In the genomic region with DNA sequence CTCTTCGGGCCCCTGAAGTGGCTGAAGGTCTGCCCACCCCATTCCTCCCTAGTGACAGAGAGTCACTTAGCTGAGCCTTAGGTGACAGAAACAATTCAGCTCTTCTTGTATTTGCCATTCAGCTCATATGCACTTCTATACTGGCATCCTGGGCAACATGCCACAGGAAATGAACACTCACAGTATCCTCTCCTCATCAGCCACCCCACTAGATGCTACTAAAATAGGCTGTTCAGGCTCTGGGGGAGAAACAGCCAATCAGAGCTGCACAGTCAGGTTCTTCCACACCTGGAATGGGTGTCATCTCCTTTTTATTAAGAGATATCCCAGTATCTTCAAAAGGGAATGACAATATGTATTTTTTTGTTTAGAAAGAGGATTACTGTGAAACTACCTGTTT, we compare ENCODE assay signal across 20 cellular contexts. TPM values are rescaled to one million over a fixed set of nuclear protein-coding genes. Genes with fewer than 3 reads are reported as not detected.
DNase-seq lines count a peak whose midpoint lies in the region; ATAC-seq, FAIRE-seq and TF ChIP-seq lines count a peak whose summit lies in the region.
"Had no signal": no experiment of that assay in that cellular context is flagged by ENCODE, and none has a peak within 500 bp of the region (broad histone marks: within the 10 kb centered on the region; RNA-seq: fewer than 3 reads in every experiment).

No MANE protein-coding gene starts in this region.

- DNase-seq in SK-N-SH (no peak), NCI-H2029 treated with DMSO at 0.1 percent for 48 hours (lab: John Stamatoyannopoulos, UW) (peak; percentile 85), K562 (ENCODE audit: extremely low read depth in 1 of 4, low spot score in 3 of 4) (no peak), posterior vena cava (ENCODE audit: low spot score) (peak; percentile 40), cortex of kidney (lab: John Stamatoyannopoulos, UW) (no peak), GM10266 (ENCODE audit: extremely low spot score) (no peak)
- DNase-seq: activated gamma-delta T cell treated with Interleukin-2 at 50 U/mL for 16 hours; body of pancreas; esophagus squamous epithelium; H7; heart left ventricle; Kasumi-1; stimulated activated naive CD8-positive, alpha-beta T cell treated with anti-CD3 and anti-CD28 coated beads, Interleukin-15, amount 100 ng/mL, for 72 hours; SW 1271; WERI-Rb-1 had no signal

- H3K4me2 ChIP-seq in SK-N-SH (0 out of 2 replicates have a peak overlapping the region, but pooled peaks have one; percentile 2), K562 (ENCODE audit: insufficient read depth, low read length) (no peak overlapping the region)

- in situ Hi-C loops in K562 (cut with MboI) = no loop called here

- intact Hi-C loops in K562 (cut with micrococcal nuclease) (no loop called here), posterior vena cava (cut with DNase I) (no loop called here)

- no peaks in the 10 kb centered on the region for H3K9me1 ChIP-seq in K562 (ENCODE audit: control insufficient read depth, insufficient read depth, low read length)

- FAIRE-seq in K562 (lab: Jason Lieb, UNC) = no peak
- FAIRE-seq: islet of Langerhans had no signal

- H3K27me3 ChIP-seq in SK-N-SH (ENCODE audit: insufficient read depth) = no peaks in the 10 kb centered on the region
- no peaks in the 10 kb centered on the region for H3K27me3 ChIP-seq in K562 (ENCODE audit: control insufficient read depth in 2 of 2, insufficient read depth in 2 of 2, low read length in 2 of 2)
- H3K27me3 ChIP-seq: body of pancreas, dorsolateral prefrontal cortex, vagina had no signal

- no TSS peak for BruUV-seq in K562 (replicated peaks; lab: Mats Ljungman, UMichigan)

- TF ChIP-seq CTCF in SK-N-SH (IDR thresholded peaks at IDR 0.05) = no peak
- no peak for TF ChIP-seq CTCF in K562 (IDR thresholded peaks at IDR 0.05 in 2 of 3, conservative IDR thresholded peaks at IDR 0.05 in 1 of 3; ENCODE audit: insufficient read depth in 2 of 3, low read depth in 1 of 3, low read length in 3 of 3)
- no peak for TF ChIP-seq CTCF in GM10266 (IDR thresholded peaks at IDR 0.05; ENCODE audit: control insufficient read depth, insufficient read depth, low read depth, missing control alignments)

- peaks cover 12 to 16% of the 10 kb centered on the region in 2 experiments; a peak in 3 of 4 replicates for H3K4me1 ChIP-seq in SK-N-SH (ENCODE audit: control insufficient read depth in 1 of 2, insufficient read depth in 2 of 2, low read depth in 1 of 2, low read length in 1 of 2)
- peaks cover 22 to 57% of the 10 kb centered on the region in 2 experiments for H3K4me1 ChIP-seq in K562 (replicated peaks in 1 of 2; ENCODE audit: control insufficient read depth in 2 of 2, insufficient read depth in 2 of 2, low read length in 2 of 2)

- TF ChIP-seq EP300 in SK-N-SH (IDR thresholded peaks at IDR 0.05; ENCODE audit: borderline replicate concordance in 1 of 2, low read depth in 1 of 2, low read length in 1 of 2) (no peak), K562 (IDR thresholded peaks at IDR 0.05; ENCODE audit: low read length) (no peak)

- H2AFZ ChIP-seq in SK-N-SH (ENCODE audit: low read depth) (no peak overlapping the region), K562 (ENCODE audit: low read depth, low read length) (no peak overlapping the region)

- H3K4me3 ChIP-seq in SK-N-SH (ENCODE audit: low read depth in 2 of 2, low read length in 1 of 2) = no peak overlapping the region
- no peak overlapping the region for H3K4me3 ChIP-seq in K562
- H3K4me3 ChIP-seq: body of pancreas, esophagus squamous epithelium, heart left ventricle, vagina had no signal

- peaks cover 27 to 36% of the 10 kb centered on the region in 2 experiments for H3K36me3 ChIP-seq in SK-N-SH (replicated peaks in 1 of 2; ENCODE audit: control insufficient read depth in 1 of 2, insufficient read depth in 2 of 2, low read length in 1 of 2)
- H3K36me3 ChIP-seq in K562 (ENCODE audit: control insufficient read depth, insufficient read depth, low read length) = peaks cover 57% of the 10 kb centered on the region

- no peak overlapping the region for H3K9ac ChIP-seq in SK-N-SH
- no peak overlapping the region for H3K9ac ChIP-seq in K562 (ENCODE audit: insufficient read depth in 1 of 2, low read depth in 2 of 2, low read length in 2 of 2)

- H3K9me3 ChIP-seq in SK-N-SH (no peaks in the 10 kb centered on the region), K562 (replicated peaks; ENCODE audit: control insufficient read depth, insufficient read depth, low read depth, low read length) (no peaks in the 10 kb centered on the region)
- H3K9me3 ChIP-seq: body of pancreas, esophagus squamous epithelium, heart left ventricle, vagina had no signal

- H4K20me1 ChIP-seq in SK-N-SH (ENCODE audit: insufficient read depth) (peaks cover 22% of the 10 kb centered on the region), K562 (replicated peaks; ENCODE audit: control insufficient read depth, insufficient read depth, low read length) (no peaks in the 10 kb centered on the region)

- H3K79me2 ChIP-seq in SK-N-SH (ENCODE audit: insufficient read depth) = peaks cover 78% of the 10 kb centered on the region
- peaks cover 61% of the 10 kb centered on the region for H3K79me2 ChIP-seq in K562 (ENCODE audit: control insufficient read depth, insufficient read depth, low read length)

- TF ChIP-seq POLR2A in K562 (conservative IDR thresholded peaks at IDR 0.05) = no peak

- 100% methylated on average over 1 of the region's 1 CpG for WGBS in SK-N-SH (ENCODE audit: low lambda C conversion rate)
- 100% methylated on average over 1 of the region's 1 CpG for WGBS in K562 (ENCODE audit: insufficient coverage, low coverage, missing lambda C conversion rate)

- CTCF ChIA-PET in SK-N-SH (lab: Yijun Ruan, JAX) = interaction anchor here (1.1 to 1.2 kb wide), 2 partner anchors 13 to 82 kb away, joined by 3 read pairs; no protein-coding TSS in a partner anchor
- CTCF ChIA-PET in K562 (lab: Yijun Ruan, JAX; ENCODE audit: low intra/inter-chr PET ratio) = interaction anchor here (0.8 kb wide), 1 partner anchor 13 kb away, joined by 3 read pairs; no protein-coding TSS in a partner anchor

- POLR2A ChIA-PET in SK-N-SH (lab: Yijun Ruan, JAX) = interaction anchor here (0.6 to 1.2 kb wide), 2 partner anchors 9 to 11 kb away, joined by 3 to 5 read pairs; no protein-coding TSS in a partner anchor
- POLR2A ChIA-PET in K562 (lab: Yijun Ruan, JAX) = interaction anchor here (0.9 to 12.7 kb wide), 5 partner anchors 9 to 201 kb away, joined by 3 to 225 read pairs (median 11); partner anchors contain the start of genes DDIT3, MBD6 and TSPAN31

- H3K27ac ChIP-seq in SK-N-SH (ENCODE audit: low read depth in 2 of 2, low read length in 1 of 2) (no peak overlapping the region), K562 (ENCODE audit: extremely low read depth, low read depth, low read length) (no peak overlapping the region; the same call in 2 of the 3 replicates)
- H3K27ac ChIP-seq: body of pancreas, esophagus squamous epithelium, heart left ventricle, vagina, WERI-Rb-1 had no signal

- no peaks in the 10 kb centered on the region for H3K9me2 ChIP-seq in SK-N-SH

- no peak for TF ChIP-seq RAD21 in SK-N-SH (IDR thresholded peaks at IDR 0.05; ENCODE audit: low read length)
- TF ChIP-seq RAD21 in K562 (CRISPR knock-in tag; conservative IDR thresholded peaks at IDR 0.05 in 1 of 2, IDR thresholded peaks at IDR 0.05 in 1 of 2) = no peak

- peaks cover 30% of the 10 kb centered on the region for H3F3A ChIP-seq in SK-N-SH (replicated peaks; ENCODE audit: insufficient read depth)

- ATAC-seq in SK-N-SH treated with all-trans-retinoic acid at 6 μM for 48 hours (no peak), K562 (no peak), GM19452 (IDR thresholded peaks at IDR 0.05; ENCODE audit: unreplicated experiment) (no peak)
- ATAC-seq: body of pancreas; heart left ventricle; stimulated activated naive CD8-positive, alpha-beta T cell treated with anti-CD3 and anti-CD28 coated beads, Interleukin-15, amount 100 ng/mL, for 72 hours had no signal

RNA-seq across cellular contexts. Expression of gene DCTN2, which starts 3.3 kb away (rescaled TPM):
- polyA plus RNA-seq in SK-N-SH (2012; rRNA removed) (122 and 139 TPM in 2 replicates), K562 (2011; rRNA removed) (137 and 161 TPM in 2 replicates), K562 (2014; fragmentation: Illumina TruSeq; extraction: Trizol) (255 and 270 TPM in 2 replicates), K562 (2014; fragmentation: Nextera tagmentation; extraction: Ambion mirVana) (10 to 100 TPM; 43.6 to 64.7 TPM), K562 (2014; rRNA removed) (125 and 127 TPM in 2 replicates)
- polyA plus RNA-seq in SK-N-SH (2012; cell fraction: cytosol; rRNA removed) = 120 and 135 TPM in 2 replicates
- polyA plus RNA-seq in SK-N-SH (2012; cell fraction: nucleus; rRNA removed) = 165 and 176 TPM in 2 replicates
- total RNA-seq in K562 (2011; cell fraction: chromatin; rRNA removed; ENCODE audit: low replicate concordance) = 253 and 274 TPM in 2 replicates
- total RNA-seq in K562 (2011; cell fraction: nucleolus; rRNA removed) = 125 and 135 TPM in 2 replicates
- total RNA-seq in K562 (2011; cell fraction: nucleoplasm; rRNA removed) = 180 and 202 TPM in 2 replicates
- total RNA-seq in K562 (2014; rRNA removed) (128 and 135 TPM in 2 replicates), K562 (2014; rRNA removed; fragmentation: Illumina TruSeq; extraction: Trizol) (114 and 115 TPM in 2 replicates), K562 (2015; rRNA removed; fragmentation: Illumina TruSeq; extraction: Trizol) (122 and 151 TPM in 2 replicates), K562 (2021) (119 and 129 TPM in 2 replicates), posterior vena cava (100 to 1,000 TPM in 1 of 2 donors, 10 to 100 TPM in 1; 90.6 to 104 TPM)
- polyA plus RNA-seq in K562 (2011; cell fraction: cytosol; rRNA removed) = 125 and 134 TPM in 2 replicates
- 140 and 175 TPM in 2 replicates for polyA plus RNA-seq in K562 (2011; cell fraction: nucleus; rRNA removed)
- polyA plus RNA-seq in K562 (2012) = 98.5 and 216 TPM in 2 replicates
- 129 and 192 TPM in 2 replicates for polyA minus RNA-seq in K562 (2011; rRNA and poly(A)+ RNA removed)
- 103 and 129 TPM in 2 replicates for polyA minus RNA-seq in K562 (2011; cell fraction: cytosol; rRNA and poly(A)+ RNA removed)
- 35.9 and 66.2 TPM in 2 replicates for polyA minus RNA-seq in K562 (2011; cell fraction: nucleus; rRNA and poly(A)+ RNA removed)

RNA-seq across cellular contexts. Expression of gene KIF5A, which starts 6.2 kb away (rescaled TPM):
- 6.2 and 8.9 TPM in 2 replicates for polyA plus RNA-seq in SK-N-SH (2012; rRNA removed)
- 2.8 and 3.8 TPM in 2 replicates for polyA plus RNA-seq in SK-N-SH (2012; cell fraction: cytosol; rRNA removed)
- polyA plus RNA-seq in SK-N-SH (2012; cell fraction: nucleus; rRNA removed) = 32.0 and 36.4 TPM in 2 replicates
- 64.9 and 77.9 TPM in 2 replicates for total RNA-seq in K562 (2011; cell fraction: chromatin; rRNA removed; ENCODE audit: low replicate concordance)
- 36.1 and 39.9 TPM in 2 replicates for total RNA-seq in K562 (2011; cell fraction: nucleolus; rRNA removed)
- 52.8 and 54.9 TPM in 2 replicates for total RNA-seq in K562 (2011; cell fraction: nucleoplasm; rRNA removed)
- total RNA-seq in K562 (2014; rRNA removed) = 5.9 and 7.1 TPM in 2 replicates
- total RNA-seq in K562 (2014; rRNA removed; fragmentation: Illumina TruSeq; extraction: Trizol) = 7.3 and 8.0 TPM in 2 replicates
- 4.3 and 4.5 TPM in 2 replicates for total RNA-seq in K562 (2015; rRNA removed; fragmentation: Illumina TruSeq; extraction: Trizol)
- 14.2 and 17.7 TPM in 2 replicates for total RNA-seq in K562 (2021)
- 16.0 and 19.3 TPM in 2 replicates for polyA plus RNA-seq in K562 (2011; rRNA removed)
- 5.5 and 8.2 TPM in 2 replicates for polyA plus RNA-seq in K562 (2011; cell fraction: cytosol; rRNA removed)
- 66.5 and 75.3 TPM in 2 replicates for polyA plus RNA-seq in K562 (2011; cell fraction: nucleus; rRNA removed)
- 8.1 and 30.3 TPM in 2 replicates for polyA plus RNA-seq in K562 (2012)
- polyA plus RNA-seq in K562 (2014; fragmentation: Illumina TruSeq; extraction: Trizol) = 16.0 and 16.1 TPM in 2 replicates
- polyA plus RNA-seq in K562 (2014; fragmentation: Nextera tagmentation; extraction: Ambion mirVana) = 1 to 10 TPM; 3.4 to 5.3 TPM
- 15.8 and 17.7 TPM in 2 replicates for polyA plus RNA-seq in K562 (2014; rRNA removed)
- polyA minus RNA-seq in K562 (2011; rRNA and poly(A)+ RNA removed) = 13.4 and 14.8 TPM in 2 replicates
- 5.6 and 6.9 TPM in 2 replicates for polyA minus RNA-seq in K562 (2011; cell fraction: cytosol; rRNA and poly(A)+ RNA removed)
- 14.0 and 22.0 TPM in 2 replicates for polyA minus RNA-seq in K562 (2011; cell fraction: nucleus; rRNA and poly(A)+ RNA removed)
- under 1 TPM; 0.10 to 0.14 TPM for total RNA-seq in posterior vena cava

RNA-seq across cellular contexts. Expression of gene MBD6, which starts 21.0 kb away (rescaled TPM):
- polyA plus RNA-seq in SK-N-SH (2012; rRNA removed) = 3.6 and 8.6 TPM in 2 replicates
- polyA plus RNA-seq in SK-N-SH (2012; cell fraction: cytosol; rRNA removed) = 3.1 and 6.8 TPM in 2 replicates
- polyA plus RNA-seq in SK-N-SH (2012; cell fraction: nucleus; rRNA removed) = 25.4 TPM in 2 replicates
- total RNA-seq in K562 (2011; cell fraction: chromatin; rRNA removed; ENCODE audit: low replicate concordance) = 77.3 and 118 TPM in 2 replicates
- 43.2 and 44.7 TPM in 2 replicates for total RNA-seq in K562 (2011; cell fraction: nucleolus; rRNA removed)
- total RNA-seq in K562 (2011; cell fraction: nucleoplasm; rRNA removed) = 49.3 and 57.0 TPM in 2 replicates
- total RNA-seq in K562 (2014; rRNA removed) = 4.7 and 6.3 TPM in 2 replicates
- total RNA-seq in K562 (2014; rRNA removed; fragmentation: Illumina TruSeq; extraction: Trizol) = 2.7 and 3.8 TPM in 2 replicates
- 3.6 and 6.1 TPM in 2 replicates for total RNA-seq in K562 (2015; rRNA removed; fragmentation: Illumina TruSeq; extraction: Trizol)
- 46.6 and 54.8 TPM in 2 replicates for total RNA-seq in K562 (2021)
- 2.0 and 6.8 TPM in 2 replicates for polyA plus RNA-seq in K562 (2011; rRNA removed)
- polyA plus RNA-seq in K562 (2011; cell fraction: cytosol; rRNA removed) = 1.1 and 1.4 TPM in 2 replicates
- polyA plus RNA-seq in K562 (2011; cell fraction: nucleus; rRNA removed) = 25.0 and 38.2 TPM in 2 replicates
- polyA plus RNA-seq in K562 (2012) = 21.1 and 37.7 TPM in 2 replicates
- polyA plus RNA-seq in K562 (2014; fragmentation: Illumina TruSeq; extraction: Trizol) = 14.1 and 20.3 TPM in 2 replicates
- polyA plus RNA-seq in K562 (2014; fragmentation: Nextera tagmentation; extraction: Ambion mirVana) = 1 to 10 TPM; 2.6 to 2.9 TPM
- 12.2 and 19.8 TPM in 2 replicates for polyA plus RNA-seq in K562 (2014; rRNA removed)
- 1.7 and 4.1 TPM in 2 replicates for polyA minus RNA-seq in K562 (2011; rRNA and poly(A)+ RNA removed)
- 5.2 and 13.3 TPM in 2 replicates for polyA minus RNA-seq in K562 (2011; cell fraction: cytosol; rRNA and poly(A)+ RNA removed)
- polyA minus RNA-seq in K562 (2011; cell fraction: nucleus; rRNA and poly(A)+ RNA removed) = 15.5 and 20.1 TPM in 2 replicates
- total RNA-seq in posterior vena cava = 10 to 100 TPM; 46.5 to 49.1 TPM

RNA-seq across cellular contexts. Expression of gene DDIT3, which starts 23.4 kb away (rescaled TPM):
- polyA plus RNA-seq in SK-N-SH (2012; rRNA removed) = 26.3 and 36.5 TPM in 2 replicates
- polyA plus RNA-seq in SK-N-SH (2012; cell fraction: cytosol; rRNA removed) = 21.4 and 22.5 TPM in 2 replicates
- 82.2 and 97.2 TPM in 2 replicates for polyA plus RNA-seq in SK-N-SH (2012; cell fraction: nucleus; rRNA removed)
- total RNA-seq in K562 (2011; cell fraction: chromatin; rRNA removed; ENCODE audit: low replicate concordance) = 172 and 185 TPM in 2 replicates
- total RNA-seq in K562 (2011; cell fraction: nucleolus; rRNA removed) = 119 and 124 TPM in 2 replicates
- total RNA-seq in K562 (2011; cell fraction: nucleoplasm; rRNA removed) = 106 and 127 TPM in 2 replicates
- 68.2 and 89.9 TPM in 2 replicates for total RNA-seq in K562 (2014; rRNA removed)
- total RNA-seq in K562 (2014; rRNA removed; fragmentation: Illumina TruSeq; extraction: Trizol) = 89.6 and 104 TPM in 2 replicates
- 53.7 and 59.1 TPM in 2 replicates for total RNA-seq in K562 (2015; rRNA removed; fragmentation: Illumina TruSeq; extraction: Trizol)
- 56.8 and 61.8 TPM in 2 replicates for total RNA-seq in K562 (2021)
- 99.0 and 118 TPM in 2 replicates for polyA plus RNA-seq in K562 (2011; rRNA removed)
- 29.5 and 56.7 TPM in 2 replicates for polyA plus RNA-seq in K562 (2011; cell fraction: cytosol; rRNA removed)
- polyA plus RNA-seq in K562 (2011; cell fraction: nucleus; rRNA removed) = 133 and 186 TPM in 2 replicates
- 99.5 and 353 TPM in 2 replicates for polyA plus RNA-seq in K562 (2012)
- 83.9 and 103 TPM in 2 replicates for polyA plus RNA-seq in K562 (2014; fragmentation: Illumina TruSeq; extraction: Trizol)
- 100 to 1,000 TPM; 254 to 272 TPM for polyA plus RNA-seq in K562 (2014; fragmentation: Nextera tagmentation; extraction: Ambion mirVana)
- 87.2 and 127 TPM in 2 replicates for polyA plus RNA-seq in K562 (2014; rRNA removed)
- 37.2 and 59.6 TPM in 2 replicates for polyA minus RNA-seq in K562 (2011; rRNA and poly(A)+ RNA removed)
- 22.3 and 23.0 TPM in 2 replicates for polyA minus RNA-seq in K562 (2011; cell fraction: cytosol; rRNA and poly(A)+ RNA removed)
- 25.7 and 57.9 TPM in 2 replicates for polyA minus RNA-seq in K562 (2011; cell fraction: nucleus; rRNA and poly(A)+ RNA removed)
- total RNA-seq in posterior vena cava = 10 to 100 TPM; 34.0 to 43.8 TPM

RNA-seq across cellular contexts. Expression of gene PIP4K2C, which starts 47.3 kb away (rescaled TPM):
- polyA plus RNA-seq in SK-N-SH (2012; rRNA removed) = 34.2 and 40.1 TPM in 2 replicates
- 35.5 and 40.3 TPM in 2 replicates for polyA plus RNA-seq in SK-N-SH (2012; cell fraction: cytosol; rRNA removed)
- polyA plus RNA-seq in SK-N-SH (2012; cell fraction: nucleus; rRNA removed) = 25.2 and 35.0 TPM in 2 replicates
- total RNA-seq in K562 (2011; cell fraction: chromatin; rRNA removed; ENCODE audit: low replicate concordance) = 28.9 and 41.5 TPM in 2 replicates
- 20.9 and 21.7 TPM in 2 replicates for total RNA-seq in K562 (2011; cell fraction: nucleolus; rRNA removed)
- 26.5 and 30.7 TPM in 2 replicates for total RNA-seq in K562 (2011; cell fraction: nucleoplasm; rRNA removed)
- total RNA-seq in K562 (2014; rRNA removed) = 13.8 and 20.7 TPM in 2 replicates
- 18.3 and 19.9 TPM in 2 replicates for total RNA-seq in K562 (2014; rRNA removed; fragmentation: Illumina TruSeq; extraction: Trizol)
- 18.0 and 22.3 TPM in 2 replicates for total RNA-seq in K562 (2015; rRNA removed; fragmentation: Illumina TruSeq; extraction: Trizol)
- 28.8 and 29.3 TPM in 2 replicates for total RNA-seq in K562 (2021)
- 31.3 and 31.4 TPM in 2 replicates for polyA plus RNA-seq in K562 (2011; rRNA removed)
- polyA plus RNA-seq in K562 (2011; cell fraction: cytosol; rRNA removed) = 16.1 and 24.3 TPM in 2 replicates
- 42.4 and 45.7 TPM in 2 replicates for polyA plus RNA-seq in K562 (2011; cell fraction: nucleus; rRNA removed)
- polyA plus RNA-seq in K562 (2012) = 23.2 and 26.6 TPM in 2 replicates
- 39.5 and 41.4 TPM in 2 replicates for polyA plus RNA-seq in K562 (2014; fragmentation: Illumina TruSeq; extraction: Trizol)
- 10 to 100 TPM in 1 of 2 experiments, 1 to 10 TPM in 1; 9.0 to 10.8 TPM for polyA plus RNA-seq in K562 (2014; fragmentation: Nextera tagmentation; extraction: Ambion mirVana)
- 18.5 and 25.8 TPM in 2 replicates for polyA plus RNA-seq in K562 (2014; rRNA removed)
- 20.2 and 21.0 TPM in 2 replicates for polyA minus RNA-seq in K562 (2011; rRNA and poly(A)+ RNA removed)
- 9.1 and 18.2 TPM in 2 replicates for polyA minus RNA-seq in K562 (2011; cell fraction: cytosol; rRNA and poly(A)+ RNA removed)
- 6.7 and 9.2 TPM in 2 replicates for polyA minus RNA-seq in K562 (2011; cell fraction: nucleus; rRNA and poly(A)+ RNA removed)
- 10 to 100 TPM; 26.0 to 27.4 TPM for total RNA-seq in posterior vena cava

Comparison
In these comparisons a context has a peak if more than half of its experiments do, and no peak if none do; other contexts are left out.
1. DNase-seq: peak in NCI-H2029 treated with DMSO at 0.1 percent for 48 hours (single experiment) and posterior vena cava (single experiment); none in SK-N-SH (single experiment), K562 (0 of 4), cortex of kidney (single experiment) and GM10266 (single experiment).
2. RNA of gene KIF5A, which starts 6.2 kb away (total RNA-seq): 4.3 to 77.9 TPM in K562; 0.10 to 0.14 TPM in posterior vena cava; every median in the first group is over 4 times any median in the second.